ENCODE assay signal across 1 cellular context in the genomic region with DNA sequence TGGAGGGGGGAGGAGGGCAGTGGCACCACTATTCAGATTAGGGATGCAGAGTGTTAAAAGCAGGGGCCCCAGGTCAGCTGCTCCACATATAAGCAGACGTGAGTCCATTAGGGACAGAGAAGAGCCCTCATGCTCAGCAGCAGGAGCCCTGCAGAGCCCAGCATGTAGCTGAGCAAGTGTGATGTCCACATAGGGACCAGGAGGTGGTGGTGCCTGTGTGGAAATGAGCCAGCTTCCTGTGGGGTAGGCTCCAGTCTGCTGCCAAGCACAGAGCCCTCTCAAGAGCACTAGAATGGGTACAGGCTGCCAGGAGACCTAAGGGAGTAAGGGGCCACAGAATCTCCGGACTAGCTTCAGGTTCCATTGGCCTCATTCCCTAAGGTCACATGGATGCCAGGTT.
TF ChIP-seq lines count a peak whose summit lies in the region.

No MANE protein-coding gene starts in this region.

TF ChIP-seq in GM12878, 131 proteins besides CTCF, POLR2A, EP300 and RAD21:
- no peak for TF ChIP-seq MLLT1 (IDR thresholded peaks at IDR 0.05)
- no peak for TF ChIP-seq SREBF1 (IDR thresholded peaks at IDR 0.05; ENCODE audit: low read length)
- no peak for TF ChIP-seq SIN3A (IDR thresholded peaks at IDR 0.05; ENCODE audit: low read depth, low read length)
- no peak for TF ChIP-seq CHD2 (IDR thresholded peaks at IDR 0.05; ENCODE audit: borderline replicate concordance, low read depth, low read length)
- no peak for TF ChIP-seq SP1 (IDR thresholded peaks at IDR 0.05; ENCODE audit: low read depth, low read length)
- no peak for TF ChIP-seq JUND (IDR thresholded peaks at IDR 0.05; ENCODE audit: low read depth, low read length)
- TF ChIP-seq IRF4 (IDR thresholded peaks at IDR 0.05; ENCODE audit: low read depth, low read length), result no peak
